ENCODE assay signal across 9 cellular contexts in genomic region chr19:2274937-2275535, GRCh38. TPM values are rescaled to one million over a fixed set of nuclear protein-coding genes. Genes with fewer than 3 reads are reported as not detected.
DNase-seq lines count a peak whose midpoint lies in the region; ATAC-seq and TF ChIP-seq lines count a peak whose summit lies in the region.
"Had no signal": no experiment of that assay in that cellular context is flagged by ENCODE, and none has a peak within 500 bp of the region (broad histone marks: within the 10 kb centered on the region; RNA-seq: fewer than 3 reads in every experiment).

No MANE protein-coding gene starts in this region.

- H3K27me3 Mint-ChIP-seq in activated naive CD8-positive, alpha-beta T cell treated with anti-CD3 and anti-CD28 coated beads for 36 hours = no peaks in the 10 kb centered on the region

- DNase-seq in AML-193 (lab: John Stamatoyannopoulos, UW) = peak; percentile 60 to 74
- DNase-seq in NCI-H446 (lab: John Stamatoyannopoulos, UW) = peak; percentile 24 to 70
- peak; percentile 47 for DNase-seq in activated naive CD8-positive, alpha-beta T cell treated with anti-CD3 and anti-CD28 coated beads for 36 hours
- DNase-seq in head of caudate nucleus = peak in 40 of 42 donors; percentile 62 to 88 (median 80)
- DNase-seq in posterior cingulate gyrus = peak in 9 of 10 donors; percentile 60 to 95 (median 76)
- no peak for DNase-seq in amniotic stem cell (lab: John Stamatoyannopoulos, UW)

- H3K4me1 Mint-ChIP-seq in activated naive CD8-positive, alpha-beta T cell treated with anti-CD3 and anti-CD28 coated beads for 36 hours = peaks cover 24% of the 10 kb centered on the region

- H3K9me3 Mint-ChIP-seq in activated naive CD8-positive, alpha-beta T cell treated with anti-CD3 and anti-CD28 coated beads for 36 hours = no peaks in the 10 kb centered on the region

- H3K36me3 Mint-ChIP-seq in activated naive CD8-positive, alpha-beta T cell treated with anti-CD3 and anti-CD28 coated beads for 36 hours = peaks cover 35% of the 10 kb centered on the region

- TF ChIP-seq CTCF in GM12872 (IDR thresholded peaks at IDR 0.05; ENCODE audit: insufficient read depth, low read depth, low read length) = peak; percentile 55; the same call in 2 of the 3 replicates

- no peak for ATAC-seq in GM18867 (IDR thresholded peaks at IDR 0.05; ENCODE audit: unreplicated experiment)

- intact Hi-C loops in head of caudate nucleus (cut with DNase I) = loop anchor here (2.0 to 5.0 kb wide), 2 partner anchors 42 to 116 kb away; no protein-coding TSS in a partner anchor
- intact Hi-C loops in posterior cingulate gyrus (cut with DNase I) = loop anchor here (1.0 to 5.0 kb wide), 2 partner anchors 42 to 116 kb away; no protein-coding TSS in a partner anchor

- H3K4me3 Mint-ChIP-seq in activated naive CD8-positive, alpha-beta T cell treated with anti-CD3 and anti-CD28 coated beads for 36 hours = no peak overlapping the region

- H3K27ac Mint-ChIP-seq in activated naive CD8-positive, alpha-beta T cell treated with anti-CD3 and anti-CD28 coated beads for 36 hours = peak overlapping the region; percentile 54

RNA-seq across cellular contexts. Expression of gene PEAK3, which starts 6.9 kb away (rescaled TPM):
- total RNA-seq in activated naive CD8-positive, alpha-beta T cell treated with anti-CD3 and anti-CD28 coated beads for 36 hours = not detected

RNA-seq across cellular contexts. Expression of gene JSRP1, which starts 18.8 kb away (rescaled TPM):
- total RNA-seq in activated naive CD8-positive, alpha-beta T cell treated with anti-CD3 and anti-CD28 coated beads for 36 hours = under 1 TPM; 0.45 to 0.50 TPM
- total RNA-seq: renal cortical epithelial cell had no signal

RNA-seq across cellular contexts. Expression of gene AMH, which starts 25.9 kb away (rescaled TPM):
- total RNA-seq in activated naive CD8-positive, alpha-beta T cell treated with anti-CD3 and anti-CD28 coated beads for 36 hours = 1 to 10 TPM; 7.4 to 10.0 TPM

RNA-seq across cellular contexts. Expression of gene LINGO3, which starts 32.9 kb away (rescaled TPM):
- under 1 TPM in 1 of 2 experiments, not detected in 1; 0.28 TPM for total RNA-seq in activated naive CD8-positive, alpha-beta T cell treated with anti-CD3 and anti-CD28 coated beads for 36 hours

RNA-seq across cellular contexts. Expression of gene SF3A2, which starts 38.4 kb away (rescaled TPM):
- total RNA-seq in activated naive CD8-positive, alpha-beta T cell treated with anti-CD3 and anti-CD28 coated beads for 36 hours = 100 to 1,000 TPM; 160 to 162 TPM
